ENCODE assay signal across 16 cellular contexts in genomic region chr11:22669368-22669767, GRCh38.
A peak's percentile ranks its signal among the peaks of the same experiment; 100 is the strongest.
DNase-seq lines count a peak whose midpoint lies in the region; TF ChIP-seq lines count a peak whose summit lies in the region.
"Had no signal": no experiment of that assay in that cellular context is flagged by ENCODE, and none has a peak within 500 bp of the region (broad histone marks: within the 10 kb centered on the region; RNA-seq: fewer than 3 reads in every experiment).

No MANE protein-coding gene starts in this region.

- peak overlapping the region; percentile 98 for H3K9ac ChIP-seq in MM.1S (ENCODE audit: low read length)
- H3K9ac ChIP-seq: BLaER1 treated with 17β-estradiol and CSF1 and Interleukin-3, amounts not matched to agents 10 nM and 100 nM had no signal

- peaks cover 95% of the 10 kb centered on the region for H3K79me2 ChIP-seq in MM.1S (ENCODE audit: low read length)

- no peak overlapping the region for H3K27ac Mint-ChIP-seq in nephron
- H3K27ac Mint-ChIP-seq: B cell; CD8-positive, alpha-beta T cell; HFFc6 had no signal

- H3K4me3 ChIP-seq in MM.1S (ENCODE audit: low read length): peak overlapping the region; percentile 65
- H3K4me3 ChIP-seq: BLaER1 treated with 17β-estradiol and CSF1 and Interleukin-3, amounts not matched to agents 10 nM and 100 nM; K562 had no signal

- peaks cover 12% of the 10 kb centered on the region for H3K27me3 Mint-ChIP-seq in nephron (ENCODE audit: low read depth)

- in situ Hi-C loops in GM18951 (cut with MboI; ENCODE audit: low sequenced_read_pairs, unreplicated experiment): loop anchor here (10.0 kb wide), 1 partner anchor 105 kb away; no protein-coding TSS in a partner anchor

- H3K36me3 ChIP-seq in MM.1S (replicated peaks; ENCODE audit: insufficient read depth, low read length): no peaks in the 10 kb centered on the region
- H3K36me3 ChIP-seq: BLaER1 treated with 17β-estradiol and CSF1 and Interleukin-3, amounts not matched to agents 10 nM and 100 nM had no signal

- peaks cover 40% of the 10 kb centered on the region for H3K4me1 ChIP-seq in MM.1S (ENCODE audit: low read length)

- no peaks in the 10 kb centered on the region for H3K36me3 Mint-ChIP-seq in nephron (ENCODE audit: low read depth)
- H3K36me3 Mint-ChIP-seq: CD8-positive, alpha-beta T cell had no signal

- H3K9me3 Mint-ChIP-seq in nephron: no peaks in the 10 kb centered on the region
- H3K9me3 Mint-ChIP-seq: CD8-positive, alpha-beta T cell; HFFc6 had no signal

- H3F3A ChIP-seq in MM.1S (ENCODE audit: insufficient read depth, low read length): peaks cover 58% of the 10 kb centered on the region

- DNase-seq in MM.1S: peak; percentile 52
- DNase-seq in activated naive CD4-positive, alpha-beta T cell (lab: John Stamatoyannopoulos, UW): no peak
- no peak for DNase-seq in activated naive CD4-positive, alpha-beta T cell treated with Interleukin-2 at 50 U/mL for 16 hours
- DNase-seq in NK-92 treated with Interleukin-12 subunit alpha and Interleukin-12 subunit beta, amount 100 ng/mL, for 24 hours (lab: John Stamatoyannopoulos, UW): no peak
- DNase-seq: Calu3; CD8-positive, alpha-beta T cell; DMS79 treated with DMSO at 0.1 percent for 48 hours; GOT3; H7; HFFc6; IMR-90 had no signal

- peak overlapping the region; percentile 22 to 55 (median 44) for H3K4me3 Mint-ChIP-seq in nephron
- H3K4me3 Mint-ChIP-seq: B cell; CD8-positive, alpha-beta T cell; HFFc6 had no signal

- peak overlapping the region; percentile 67 for H3K4me2 ChIP-seq in MM.1S (ENCODE audit: low read depth, low read length)
- H3K4me2 ChIP-seq: BLaER1 treated with 17β-estradiol and CSF1 and Interleukin-3, amounts not matched to agents 10 nM and 100 nM had no signal

- TF ChIP-seq CTCF in MM.1S (IDR thresholded peaks at IDR 0.05; ENCODE audit: low read length) (no peak), nephron (IDR thresholded peaks at IDR 0.05; ENCODE audit: unreplicated experiment in 3 of 3) (no peak)

- H4K20me1 ChIP-seq in MM.1S (ENCODE audit: insufficient read depth, low read length): no peaks in the 10 kb centered on the region
- H4K20me1 ChIP-seq: BLaER1 treated with 17β-estradiol and CSF1 and Interleukin-3, amounts not matched to agents 10 nM and 100 nM had no signal

- peak; percentile 11 for TF ChIP-seq POLR2A in GM18951 (IDR thresholded peaks at IDR 0.05; ENCODE audit: extremely low read depth, insufficient read depth, insufficient read length)

- H3K4me1 Mint-ChIP-seq in nephron: peaks cover 22% of the 10 kb centered on the region

- no peaks in the 10 kb centered on the region for H3K27me3 ChIP-seq in MM.1S (replicated peaks; ENCODE audit: insufficient read depth, low read length)
- H3K27me3 ChIP-seq: BLaER1 treated with 17β-estradiol and CSF1 and Interleukin-3, amounts not matched to agents 10 nM and 100 nM had no signal

- no peaks in the 10 kb centered on the region for H3K9me3 ChIP-seq in MM.1S (replicated peaks; ENCODE audit: insufficient read depth, low read length)

- peak overlapping the region; percentile 96 for H3K27ac ChIP-seq in MM.1S (ENCODE audit: low read length)
- H3K27ac ChIP-seq: BLaER1 treated with 17β-estradiol and CSF1 and Interleukin-3, amounts not matched to agents 10 nM and 100 nM had no signal

- no peak overlapping the region for H2AFZ ChIP-seq in MM.1S (ENCODE audit: low read length)

- H3K9me2 ChIP-seq in MM.1S (replicated peaks; ENCODE audit: insufficient read depth, low read length): no peaks in the 10 kb centered on the region
